In the genomic region with DNA sequence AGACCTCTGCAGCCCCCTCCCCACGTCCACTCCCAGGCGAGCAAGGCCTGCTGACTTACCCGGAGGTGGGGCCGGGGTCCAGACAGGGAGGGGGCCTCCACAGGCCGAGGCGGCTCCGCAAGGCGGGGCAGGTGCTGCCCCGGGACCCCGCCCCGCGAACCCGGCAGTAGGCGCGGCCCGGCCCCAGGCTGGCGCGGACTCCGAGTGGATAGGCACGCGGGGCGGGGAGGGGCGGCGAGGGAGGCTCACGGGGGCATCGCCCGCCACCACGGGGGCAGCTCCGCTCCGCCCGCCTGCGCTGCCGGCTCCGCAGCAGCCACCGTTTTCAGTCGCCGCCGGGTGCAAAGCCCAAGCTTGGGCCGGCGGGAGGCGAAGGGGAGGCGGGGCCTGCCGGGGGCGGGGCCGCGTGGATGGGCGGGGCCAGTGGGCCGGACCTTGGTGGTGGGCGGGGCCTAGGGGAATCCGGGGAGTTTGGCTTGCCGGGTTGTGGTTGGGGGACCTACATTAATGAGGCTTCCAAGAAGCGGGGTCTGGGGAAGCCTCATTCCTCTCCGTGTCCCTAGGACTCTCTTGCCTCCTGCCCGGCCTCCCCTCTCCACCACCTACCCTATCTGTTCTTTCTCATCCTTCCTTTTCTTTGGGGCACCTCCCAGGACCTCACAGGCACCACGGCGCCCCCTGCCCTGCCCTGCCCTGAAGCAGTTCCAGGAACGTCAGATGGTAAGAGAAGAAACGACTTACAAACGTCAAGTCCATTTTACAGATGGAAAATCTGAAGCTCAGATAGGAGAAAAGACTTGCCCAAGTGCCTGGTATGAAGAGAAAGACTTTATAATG, we compare ENCODE assay signal across 8 cellular contexts. TPM values are rescaled to one million over a fixed set of nuclear protein-coding genes. Genes with fewer than 3 reads are reported as not detected.
DNase-seq lines count a peak whose midpoint lies in the region; ATAC-seq and TF ChIP-seq lines count a peak whose summit lies in the region.

A gene (minus strand): TSS at position 348 of the 837 bp plus-strand sequence. CDS start 23,757 bp downstream, outside the sequence.

- peaks cover 12% of the 10 kb centered on the region for H3K4me1 ChIP-seq in effector memory CD4-positive, alpha-beta T cell (ENCODE audit: control insufficient read depth, insufficient read depth, low read length, poor library complexity, severe bottlenecking)
- peaks cover 7% of the 10 kb centered on the region for H3K4me1 ChIP-seq in mesodermal cell (ENCODE audit: control insufficient read depth, insufficient read depth, low read length, poor library complexity, severe bottlenecking)

- H3K9me3 ChIP-seq in effector memory CD4-positive, alpha-beta T cell (ENCODE audit: control insufficient read depth, low read length) = no peaks in the 10 kb centered on the region
- no peaks in the 10 kb centered on the region for H3K9me3 ChIP-seq in mesodermal cell (ENCODE audit: control insufficient read depth, low read length)

- DNase-seq in AG09309 (ENCODE audit: low read depth) (no peak), NCI-H69 (lab: John Stamatoyannopoulos, UW) (peak; percentile 80)
- DNase-seq in activated CD8-positive, alpha-beta memory T cell treated with anti-CD3 and anti-CD28 coated beads for 1 hour (ENCODE audit: extremely low read depth in 1 of 2, low read depth in 1 of 2) = peak; percentile 32 to 78
- peak; percentile 77 to 81 (median 79) for DNase-seq in effector memory CD4-positive, alpha-beta T cell
- DNase-seq in stimulated activated CD8-positive, alpha-beta memory T cell treated with anti-CD3 and anti-CD28 coated beads, Interleukin-15, amount 100 ng/mL, for 48 hours (ENCODE audit: low read depth in 2 of 2) = peak; percentile 69 to 77

- H3K27me3 ChIP-seq in effector memory CD4-positive, alpha-beta T cell (replicated peaks; ENCODE audit: control insufficient read depth, insufficient read depth, low read length, poor library complexity, severe bottlenecking) = no peaks in the 10 kb centered on the region

- WGBS in mesodermal cell (ENCODE audit: insufficient coverage in 2 of 2), 2 experiments = 0 to 1% methylated on average over 22 to 32 of the region's 59 CpGs

- no peak within 1 kb of the TSS for H3K27ac ChIP-seq in effector memory CD4-positive, alpha-beta T cell (ENCODE audit: insufficient read depth, low read length, poor library complexity, severe bottlenecking)
- no peak within 1 kb of the TSS for H3K27ac ChIP-seq in mesodermal cell (ENCODE audit: low read depth, low read length, severe bottlenecking)

- ATAC-seq in GM19025 (IDR thresholded peaks at IDR 0.05; ENCODE audit: low read depth, unreplicated experiment) = peak; percentile 76
- peak; percentile 73 for ATAC-seq in HG03342 (IDR thresholded peaks at IDR 0.05; ENCODE audit: unreplicated experiment)

- H3K36me3 ChIP-seq in effector memory CD4-positive, alpha-beta T cell (ENCODE audit: control insufficient read depth, insufficient read depth, low read length) = no peaks in the 10 kb centered on the region
- H3K36me3 ChIP-seq in mesodermal cell (ENCODE audit: control insufficient read depth, insufficient read depth, low read length) = no peaks in the 10 kb centered on the region

- H3K4me3 ChIP-seq in AG09309 (ENCODE audit: control insufficient read depth, low read depth, low read length) = peak within 1 kb of the TSS; percentile 17
- peak within 1 kb of the TSS; percentile 65 for H3K4me3 ChIP-seq in effector memory CD4-positive, alpha-beta T cell (ENCODE audit: insufficient read depth, low read depth, low read length, poor library complexity, severe bottlenecking)
- H3K4me3 ChIP-seq in mesodermal cell (ENCODE audit: extremely low read depth, insufficient read depth, low read length, poor library complexity, severe bottlenecking) = peak within 1 kb of the TSS; percentile 55

- no peak for TF ChIP-seq CTCF in AG09309 (IDR thresholded peaks at IDR 0.05; ENCODE audit: control insufficient read depth, insufficient read depth, low read depth, low read length, missing control alignments)

RNA-seq across cellular contexts. Expression of the gene that starts here (rescaled TPM):
- polyA plus RNA-seq in mesodermal cell (2013, experiment 1 of 2) = 8.8 TPM
- polyA plus RNA-seq in mesodermal cell (2013, experiment 2 of 2) = 8.2 TPM
